In genomic region chrX:2325076-2325784, GRCh38 we compare ENCODE assay signal across 9 cellular contexts.
DNase-seq lines count a peak whose midpoint lies in the region; ATAC-seq and TF ChIP-seq lines count a peak whose summit lies in the region.
"Had no signal": no experiment of that assay in that cellular context is flagged by ENCODE, and none has a peak within 500 bp of the region (broad histone marks: within the 10 kb centered on the region; RNA-seq: fewer than 3 reads in every experiment).

No MANE protein-coding gene starts in this region.

- ATAC-seq in HG03378 (IDR thresholded peaks at IDR 0.05; ENCODE audit: unreplicated experiment) = no peak

- H3K36me3 ChIP-seq in muscle layer of colon (ENCODE audit: insufficient read depth, low read length) = no peaks in the 10 kb centered on the region

- DNase-seq in GM04504 (ENCODE audit: low read depth) (peak; percentile 44), LNCaP clone FGC (ENCODE audit: low read depth) (peak; percentile 8), dorsolateral prefrontal cortex (peak; percentile 66 to 94 (median 86)), ureter (ENCODE audit: low spot score) (peak; percentile 88), NCI-H1417 treated with DMSO at 0.1 percent for 48 hours (lab: John Stamatoyannopoulos, UW) (no peak), GOT3 (lab: John Stamatoyannopoulos, UW) (no peak)

- intact Hi-C loops in dorsolateral prefrontal cortex (cut with DNase I) = no loop called here

- peaks cover 10% of the 10 kb centered on the region for H3K4me1 ChIP-seq in muscle layer of colon (ENCODE audit: insufficient read depth, low read length)

- TF ChIP-seq CTCF in LNCaP clone FGC (IDR thresholded peaks at IDR 0.05; ENCODE audit: control insufficient read depth, extremely low read depth, insufficient read depth) = no peak
- no peak for TF ChIP-seq CTCF in dorsolateral prefrontal cortex (IDR thresholded peaks at IDR 0.05 in 54 of 56, conservative IDR thresholded peaks at IDR 0.05 in 2 of 56; ENCODE audit: low read depth in 1 of 56, partially characterized antibody in 56 of 56)

- no peak overlapping the region for H3K9ac ChIP-seq in muscle layer of colon (ENCODE audit: low read length)
- H3K9ac ChIP-seq: KMS-11 had no signal

- H3K27me3 ChIP-seq in dorsolateral prefrontal cortex = no peaks in the 10 kb centered on the region
- H3K27me3 ChIP-seq in muscle layer of colon (ENCODE audit: control insufficient read depth in 1 of 2, insufficient read depth in 2 of 2, low read length in 2 of 2) = no peaks in the 10 kb centered on the region

- H3K27ac ChIP-seq in dorsolateral prefrontal cortex (peak overlapping the region in 54 of 59 donors; percentile 13 to 99 (median 86)), muscle layer of colon (ENCODE audit: low read depth, low read length) (peak overlapping the region; percentile 81)
- H3K27ac ChIP-seq: KMS-11 had no signal

- no peak overlapping the region for H3K4me3 ChIP-seq in LNCaP clone FGC (ENCODE audit: low read depth, low read length)
- H3K4me3 ChIP-seq in dorsolateral prefrontal cortex = peak overlapping the region in 54 of 59 donors; percentile 20 to 75 (median 56)
- peak overlapping the region; percentile 47 to 63 for H3K4me3 ChIP-seq in muscle layer of colon (ENCODE audit: low read depth in 1 of 2, low read length in 2 of 2)

- no peaks in the 10 kb centered on the region for H3K9me3 ChIP-seq in muscle layer of colon (ENCODE audit: low read length)

Comparison
In these comparisons a context has a peak if more than half of its experiments do, and no peak if none do; other contexts are left out.
1. DNase-seq: peak in GM04504 (single experiment), LNCaP clone FGC (single experiment), dorsolateral prefrontal cortex (10 of 10) and ureter (single experiment); none in NCI-H1417 treated with DMSO at 0.1 percent for 48 hours (single experiment) and GOT3 (single experiment).